In genomic region chr1:198176179-198176578, GRCh38 we compare ENCODE assay signal across 11 cellular contexts. TPM values are rescaled to one million over a fixed set of nuclear protein-coding genes. Genes with fewer than 3 reads are reported as not detected.
DNase-seq lines count a peak whose midpoint lies in the region; ATAC-seq and TF ChIP-seq lines count a peak whose summit lies in the region.
"Had no signal": no experiment of that assay in that cellular context is flagged by ENCODE, and none has a peak within 500 bp of the region (broad histone marks: within the 10 kb centered on the region; RNA-seq: fewer than 3 reads in every experiment).

No MANE protein-coding gene starts in this region.

- no peaks in the 10 kb centered on the region for H3K9me3 Mint-ChIP-seq in naive thymus-derived CD8-positive, alpha-beta T cell
- no peaks in the 10 kb centered on the region for H3K9me3 Mint-ChIP-seq in nephron progenitor cell

- POLR2A ChIA-PET in naive thymus-derived CD8-positive, alpha-beta T cell (lab: Charles Lee): interaction anchor here (2.9 kb wide), 1 partner anchor 18 kb away, joined by 17 read pairs; the partner anchor contains the start of gene NEK7

- no peaks in the 10 kb centered on the region for H3K27me3 Mint-ChIP-seq in naive thymus-derived CD8-positive, alpha-beta T cell
- no peaks in the 10 kb centered on the region for H3K27me3 Mint-ChIP-seq in nephron progenitor cell (ENCODE audit: low read depth, poor library complexity)

- H3K4me1 Mint-ChIP-seq in naive thymus-derived CD8-positive, alpha-beta T cell: peaks cover 44 to 95% (median 88%) of the 10 kb centered on the region in 4 donors
- H3K4me1 Mint-ChIP-seq in nephron progenitor cell: peaks cover 32% of the 10 kb centered on the region

- ATAC-seq in GM18868 (IDR thresholded peaks at IDR 0.05; ENCODE audit: unreplicated experiment) (peak; percentile 27), HG02763 (IDR thresholded peaks at IDR 0.05; ENCODE audit: unreplicated experiment) (peak; percentile 1), HG02588 (IDR thresholded peaks at IDR 0.05; ENCODE audit: unreplicated experiment) (no peak)
- peak in 1 of 2 donors; percentile 4 for ATAC-seq in naive thymus-derived CD8-positive, alpha-beta T cell
- ATAC-seq: sciatic nerve had no signal

- H3K27ac ChIP-seq in VCaP: peak overlapping the region; percentile 5; the same call in 1 of the 2 replicates
- H3K27ac ChIP-seq: vagina had no signal

- TF ChIP-seq CTCF in VCaP (conservative IDR thresholded peaks at IDR 0.05) (no peak), nephron progenitor cell (IDR thresholded peaks at IDR 0.05) (no peak)

- H3K27ac Mint-ChIP-seq in naive thymus-derived CD8-positive, alpha-beta T cell: peak overlapping the region; percentile 84 to 99 (median 92)
- no peak overlapping the region for H3K27ac Mint-ChIP-seq in nephron progenitor cell

- DNase-seq in naive thymus-derived CD8-positive, alpha-beta T cell: no peak
- DNase-seq in NCI-H2029 (lab: John Stamatoyannopoulos, UW) (no peak), nephron progenitor cell (no peak)
- DNase-seq: KG1, SHP77 treated with DMSO at 0.1 percent for 48 hours had no signal

- H3K36me3 Mint-ChIP-seq in naive thymus-derived CD8-positive, alpha-beta T cell: no peaks in the 10 kb centered on the region
- no peaks in the 10 kb centered on the region for H3K36me3 Mint-ChIP-seq in nephron progenitor cell (ENCODE audit: low read depth)

- peak overlapping the region; percentile 10 to 77 (median 61) for H3K4me3 Mint-ChIP-seq in naive thymus-derived CD8-positive, alpha-beta T cell
- H3K4me3 Mint-ChIP-seq in nephron progenitor cell: no peak overlapping the region

RNA-seq across cellular contexts. Expression of gene NEK7, which starts 19.4 kb away (rescaled TPM):
- total RNA-seq in naive thymus-derived CD8-positive, alpha-beta T cell: 10 to 100 TPM; 46.2 to 58.2 TPM
- polyA plus RNA-seq in naive thymus-derived CD8-positive, alpha-beta T cell: 10 to 100 TPM; 21.6 to 44.5 (median 39.2) TPM
